9 cellular contexts compared by ENCODE assay signal in the genomic region with DNA sequence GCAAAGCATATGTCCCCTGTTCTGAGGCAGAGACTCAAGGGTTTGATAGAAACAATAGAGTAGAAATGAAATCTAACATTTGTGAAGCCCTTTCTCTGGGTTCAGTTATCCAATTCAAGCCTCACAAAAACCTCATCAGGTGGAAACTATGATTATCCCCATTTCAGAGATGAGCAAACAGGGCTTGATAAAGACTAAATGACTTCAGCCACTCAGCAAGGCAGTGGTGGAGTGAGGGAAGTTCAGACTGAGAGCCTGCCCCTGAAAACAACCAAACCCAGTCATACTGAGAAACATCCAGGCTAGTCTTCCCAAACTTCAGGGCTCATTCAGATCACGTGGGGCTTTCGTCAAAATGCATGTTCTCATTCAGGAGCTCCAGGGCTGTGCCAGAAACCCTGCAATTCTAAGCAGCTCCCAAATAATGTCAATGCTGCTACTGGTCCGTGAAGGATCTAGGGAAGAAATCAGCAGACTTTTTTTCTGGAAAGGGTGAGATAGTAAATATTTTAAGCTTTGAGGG.
DNase-seq lines count a peak whose midpoint lies in the region; ATAC-seq and FAIRE-seq lines count a peak whose summit lies in the region.
"Had no signal": no experiment of that assay in that cellular context is flagged by ENCODE, and none has a peak within 500 bp of the region (broad histone marks: within the 10 kb centered on the region; RNA-seq: fewer than 3 reads in every experiment).

No MANE protein-coding gene starts in this region.

- peak overlapping the region; percentile 91 for H3K27ac Mint-ChIP-seq in activated T-helper 2 cell treated with anti-CD3 and anti-CD28 coated beads, Interferon-gamma antibody, Interleukin-2, Interleukin-4, amounts not matched to agents 10 μg/mL and 5 μg/mL and 100 μg/mL, durations not matched to agents 14 hours and 24 hours and 36 hours

- peak; percentile 35 for ATAC-seq in GM18511 (IDR thresholded peaks at IDR 0.05; ENCODE audit: unreplicated experiment)
- ATAC-seq in GM21360 (IDR thresholded peaks at IDR 0.05; ENCODE audit: unreplicated experiment) = peak; percentile 55
- peak; percentile 14 for ATAC-seq in HG03064 (IDR thresholded peaks at IDR 0.05; ENCODE audit: low read depth, unreplicated experiment)

- no peaks in the 10 kb centered on the region for H3K36me3 Mint-ChIP-seq in activated T-helper 2 cell treated with anti-CD3 and anti-CD28 coated beads, Interferon-gamma antibody, Interleukin-2, Interleukin-4, amounts not matched to agents 10 μg/mL and 5 μg/mL and 100 μg/mL, durations not matched to agents 14 hours and 24 hours and 36 hours (ENCODE audit: low read depth)

- H3K27ac ChIP-seq in substantia nigra (ENCODE audit: low read depth, low read length, poor library complexity, severe bottlenecking) = no peak overlapping the region
- H3K27ac ChIP-seq: suprapubic skin had no signal

- no peaks in the 10 kb centered on the region for H3K27me3 Mint-ChIP-seq in activated T-helper 2 cell treated with anti-CD3 and anti-CD28 coated beads, Interferon-gamma antibody, Interleukin-2, Interleukin-4, amounts not matched to agents 10 μg/mL and 5 μg/mL and 100 μg/mL, durations not matched to agents 14 hours and 24 hours and 36 hours (ENCODE audit: low read depth)

- no peak for FAIRE-seq in frontal cortex (lab: Jason Lieb, UNC)

- no peak for DNase-seq in activated T-helper 2 cell treated with anti-CD3 and anti-CD28 coated beads, Interferon-gamma antibody, Interleukin-2, Interleukin-4, amounts not matched to agents 10 μg/mL and 5 μg/mL and 100 μg/mL, durations not matched to agents 14 hours and 24 hours and 36 hours (ENCODE audit: low spot score)
- DNase-seq in 8988T = no peak
- no peak for DNase-seq in frontal cortex (ENCODE audit: low spot score in 2 of 2)
- DNase-seq in substantia nigra (lab: John Stamatoyannopoulos, UW) = no peak
- DNase-seq in activated naive CD4-positive, alpha-beta T cell treated with anti-CD3 and anti-CD28 coated beads, Interleukin-2, amount 50 U/mL, for 16 hours = no peak

- intact Hi-C loops in activated T-helper 2 cell treated with anti-CD3 and anti-CD28 coated beads, Interferon-gamma antibody, Interleukin-2, Interleukin-4, amounts not matched to agents 10 μg/mL and 5 μg/mL and 100 μg/mL, durations not matched to agents 14 hours and 24 hours and 36 hours (cut with micrococcal nuclease) = loop anchor here (5.0 to 10.0 kb wide), 3 partner anchors 107 to 789 kb away; partner anchors contain the start of gene KIT

- H3K4me3 Mint-ChIP-seq in activated T-helper 2 cell treated with anti-CD3 and anti-CD28 coated beads, Interferon-gamma antibody, Interleukin-2, Interleukin-4, amounts not matched to agents 10 μg/mL and 5 μg/mL and 100 μg/mL, durations not matched to agents 14 hours and 24 hours and 36 hours (ENCODE audit: low read depth) = no peak overlapping the region

- no peaks in the 10 kb centered on the region for H3K9me3 Mint-ChIP-seq in activated T-helper 2 cell treated with anti-CD3 and anti-CD28 coated beads, Interferon-gamma antibody, Interleukin-2, Interleukin-4, amounts not matched to agents 10 μg/mL and 5 μg/mL and 100 μg/mL, durations not matched to agents 14 hours and 24 hours and 36 hours

- H3K4me1 Mint-ChIP-seq in activated T-helper 2 cell treated with anti-CD3 and anti-CD28 coated beads, Interferon-gamma antibody, Interleukin-2, Interleukin-4, amounts not matched to agents 10 μg/mL and 5 μg/mL and 100 μg/mL, durations not matched to agents 14 hours and 24 hours and 36 hours (ENCODE audit: low read depth) = peaks cover 13% of the 10 kb centered on the region
